15 cellular contexts compared by ENCODE assay signal in the genomic region with DNA sequence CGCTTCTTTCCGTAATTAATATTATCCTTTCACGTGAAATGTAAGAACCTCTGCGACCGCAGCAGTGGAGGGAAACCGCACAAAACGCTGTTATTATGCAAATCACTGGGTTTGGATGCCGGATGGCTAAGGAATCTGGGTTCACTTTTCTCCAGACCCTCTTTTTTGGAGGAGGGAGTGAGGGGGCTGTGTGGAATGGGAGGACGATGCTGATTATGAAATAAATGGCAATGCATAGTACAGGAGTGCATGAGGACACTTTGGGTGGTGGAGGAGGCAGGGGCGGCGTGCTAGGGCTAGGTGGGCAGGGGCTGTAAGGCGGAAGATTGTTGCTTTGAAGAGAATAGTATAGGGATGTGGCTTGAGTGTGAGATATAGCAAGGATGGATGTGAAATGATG. TPM values are rescaled to one million over a fixed set of nuclear protein-coding genes. Genes with fewer than 3 reads are reported as not detected.
DNase-seq lines count a peak whose midpoint lies in the region; ATAC-seq, FAIRE-seq and TF ChIP-seq lines count a peak whose summit lies in the region.
"Had no signal": no experiment of that assay in that cellular context is flagged by ENCODE, and none has a peak within 500 bp of the region (broad histone marks: within the 10 kb centered on the region; RNA-seq: fewer than 3 reads in every experiment).

No MANE protein-coding gene starts in this region.

- H3K27ac ChIP-seq in GM23338 (ENCODE audit: low read depth) (no peak overlapping the region), body of pancreas (no peak overlapping the region)
- H3K27ac ChIP-seq: stomach had no signal

- H3K79me2 ChIP-seq in GM23338 (replicated peaks; ENCODE audit: insufficient read depth) = peaks cover 52% of the 10 kb centered on the region

- TF ChIP-seq POLR2A in body of pancreas (IDR thresholded peaks at IDR 0.05) = no peak

- H2AFZ ChIP-seq in GM23338 = no peak overlapping the region

- H3K36me3 Mint-ChIP-seq in GM23338 (ENCODE audit: low read depth) (no peaks in the 10 kb centered on the region), glutamatergic neuron (ENCODE audit: unreplicated experiment) (no peaks in the 10 kb centered on the region)

- no peaks in the 10 kb centered on the region for H3K9me3 ChIP-seq in body of pancreas
- H3K9me3 ChIP-seq: stomach had no signal

- H3K36me3 ChIP-seq in GM23338 (ENCODE audit: insufficient read depth) (no peaks in the 10 kb centered on the region), body of pancreas (replicated peaks in 1 of 2; ENCODE audit: insufficient read depth in 1 of 2, low read depth in 2 of 2) (no peaks in the 10 kb centered on the region)
- H3K36me3 ChIP-seq: stomach had no signal

- H3K4me1 Mint-ChIP-seq in GM23338 (peaks cover 49% of the 10 kb centered on the region), glutamatergic neuron (ENCODE audit: low read depth, unreplicated experiment) (peaks cover 36% of the 10 kb centered on the region)

- intact Hi-C loops in body of pancreas (cut with DNase I) = no loop called here

- H3K27me3 Mint-ChIP-seq in GM23338 (ENCODE audit: insufficient read depth, low read depth, poor library complexity) (peaks cover 4% of the 10 kb centered on the region), glutamatergic neuron (ENCODE audit: unreplicated experiment) (peaks cover 8% of the 10 kb centered on the region)

- peak overlapping the region; percentile 94 for H3K4me2 ChIP-seq in GM23338

- 3 to 11% methylated on average over 12 of the region's 12 CpGs for WGBS in body of pancreas, 2 donors

- no peak for TF ChIP-seq CTCF in GM23338 (conservative IDR thresholded peaks at IDR 0.05; ENCODE audit: low read depth in 2 of 2)
- no peak for TF ChIP-seq CTCF in glutamatergic neuron (IDR thresholded peaks at IDR 0.05; ENCODE audit: partially characterized antibody, unreplicated experiment)
- TF ChIP-seq CTCF in body of pancreas (IDR thresholded peaks at IDR 0.05) = no peak

- H3K9me2 ChIP-seq in GM23338 (ENCODE audit: insufficient read depth) = no peaks in the 10 kb centered on the region

- peak overlapping the region; percentile 92 for H3K4me3 Mint-ChIP-seq in GM23338
- peak overlapping the region; percentile 95 for H3K4me3 Mint-ChIP-seq in glutamatergic neuron (ENCODE audit: unreplicated experiment)

- H3K27me3 ChIP-seq in GM23338 (ENCODE audit: insufficient read depth) (no peaks in the 10 kb centered on the region), body of pancreas (peaks cover 0 to 20% of the 10 kb centered on the region in 2 donors)

- H3K4me1 ChIP-seq in GM23338 (ENCODE audit: insufficient read depth) = peaks cover 41% of the 10 kb centered on the region
- H3K4me1 ChIP-seq in body of pancreas = peaks cover 17% of the 10 kb centered on the region

- H3F3A ChIP-seq in GM23338 (replicated peaks; ENCODE audit: low read depth) = no peaks in the 10 kb centered on the region

- no peak for FAIRE-seq in RCC 7860 (lab: Jason Lieb, UNC)
- FAIRE-seq: K562 had no signal

- H3K27ac Mint-ChIP-seq in GM23338 (peak overlapping the region; percentile 2; the same call in 1 of the 2 replicates), glutamatergic neuron (ENCODE audit: unreplicated experiment) (peak overlapping the region; percentile 60)
- H3K27ac Mint-ChIP-seq: activated T-cell treated with anti-CD3 and anti-CD28 coated beads, Interleukin-2, amount 50 U/mL, for 72 hours; CD8-positive, alpha-beta memory T cell had no signal

- H4K20me1 ChIP-seq in GM23338 (replicated peaks; ENCODE audit: insufficient read depth) = no peaks in the 10 kb centered on the region

- ATAC-seq in GM23338 (no peak), body of pancreas (no peak)
- ATAC-seq: activated T-cell treated with anti-CD3 and anti-CD28 coated beads, Interleukin-2, amount 50 U/mL, for 72 hours; K562 had no signal

- H3K4me3 ChIP-seq in GM23338 (peak overlapping the region; percentile 87), body of pancreas (no peak overlapping the region)
- H3K4me3 ChIP-seq: K562 had no signal

- H3K9me3 Mint-ChIP-seq in GM23338 (no peaks in the 10 kb centered on the region), glutamatergic neuron (ENCODE audit: unreplicated experiment) (peaks cover 8% of the 10 kb centered on the region)
- H3K9me3 Mint-ChIP-seq: activated T-cell treated with anti-CD3 and anti-CD28 coated beads, Interleukin-2, amount 50 U/mL, for 72 hours had no signal

- DNase-seq in GM23338 (ENCODE audit: low spot score) = peak; percentile 47
- DNase-seq in NCI-H69 (lab: John Stamatoyannopoulos, UW) = peak; percentile 53
- DNase-seq in glutamatergic neuron = peak; percentile 27
- DNase-seq in pons (ENCODE audit: low spot score) = peak; percentile 27
- no peak for DNase-seq in NCI-H1436 (lab: John Stamatoyannopoulos, UW)
- no peak for DNase-seq in body of pancreas
- DNase-seq in activated CD4-positive, alpha-beta T cell treated with anti-CD3 and anti-CD28 coated beads for 1 hour = no peak
- no peak for DNase-seq in RCC 7860 (ENCODE audit: low spot score)
- DNase-seq: activated CD4-positive, alpha-beta T cell treated with anti-CD3 and anti-CD28 coated beads for 4 hours; activated T-cell treated with anti-CD3 and anti-CD28 coated beads, Interleukin-2, amount 50 U/mL, for 72 hours; CD8-positive, alpha-beta memory T cell; dermis blood vessel endothelial cell; NCI-H2029 treated with DMSO at 0.1 percent for 48 hours; stomach had no signal

TF ChIP-seq in GM23338, 12 proteins besides CTCF, POLR2A, EP300 and RAD21:
- TF ChIP-seq POLR2AphosphoS5 (IDR thresholded peaks at IDR 0.05; ENCODE audit: low read depth) = no peak
- TF ChIP-seq ZNF114 (CRISPR knock-in tag; IDR thresholded peaks at IDR 0.05) = no peak
- no peak for TF ChIP-seq EZH2phosphoT487 (IDR thresholded peaks at IDR 0.05; ENCODE audit: unreplicated experiment)
- TF ChIP-seq EZH2 (IDR thresholded peaks at IDR 0.05; ENCODE audit: low read depth, unreplicated experiment) = no peak
- no peak for TF ChIP-seq STAT1 (IDR thresholded peaks at IDR 0.05; ENCODE audit: unreplicated experiment)

RNA-seq across cellular contexts. Expression of a gene that starts 1.8 kb away (rescaled TPM):
- total RNA-seq in GM23338 (2014; rRNA removed; shearing (Covaris generic)) = 13.3 and 16.4 TPM in 2 replicates
- polyA plus RNA-seq in GM23338 (2016; fragmentation: Nextera tagmentation; extraction: Ambion mirVana) = 31.5 and 47.5 TPM in 2 replicates
- 233 TPM for total RNA-seq in glutamatergic neuron (ENCODE audit: unreplicated experiment)
- 1 to 10 TPM in 1 of 2 donors, under 1 TPM in 1; 0.26 to 1.3 TPM for total RNA-seq in body of pancreas
- total RNA-seq: activated T-cell treated with anti-CD3 and anti-CD28 coated beads, Interleukin-2, amount 50 U/mL, for 72 hours; dermis blood vessel endothelial cell had no signal
- polyA plus RNA-seq: CD8-positive, alpha-beta memory T cell had no signal

Comparison
In these comparisons a context has a peak if more than half of its experiments do, and no peak if none do; other contexts are left out.
1. DNase-seq: peak in GM23338 (single experiment), NCI-H69 (single experiment), glutamatergic neuron (single experiment) and pons (single experiment); none in NCI-H1436 (single experiment), body of pancreas (0 of 4), activated CD4-positive, alpha-beta T cell treated with anti-CD3 and anti-CD28 coated beads for 1 hour (single experiment) and RCC 7860 (single experiment).
2. RNA of a gene that starts 1.8 kb away (total RNA-seq): 233 TPM in glutamatergic neuron (single experiment); 13.3 to 16.4 TPM in GM23338 and 0.26 to 1.3 TPM in body of pancreas; every median in the first group is over 10 times any median in the second.